Comparison of ENCODE assay signal across 15 cellular contexts in the genomic region with DNA sequence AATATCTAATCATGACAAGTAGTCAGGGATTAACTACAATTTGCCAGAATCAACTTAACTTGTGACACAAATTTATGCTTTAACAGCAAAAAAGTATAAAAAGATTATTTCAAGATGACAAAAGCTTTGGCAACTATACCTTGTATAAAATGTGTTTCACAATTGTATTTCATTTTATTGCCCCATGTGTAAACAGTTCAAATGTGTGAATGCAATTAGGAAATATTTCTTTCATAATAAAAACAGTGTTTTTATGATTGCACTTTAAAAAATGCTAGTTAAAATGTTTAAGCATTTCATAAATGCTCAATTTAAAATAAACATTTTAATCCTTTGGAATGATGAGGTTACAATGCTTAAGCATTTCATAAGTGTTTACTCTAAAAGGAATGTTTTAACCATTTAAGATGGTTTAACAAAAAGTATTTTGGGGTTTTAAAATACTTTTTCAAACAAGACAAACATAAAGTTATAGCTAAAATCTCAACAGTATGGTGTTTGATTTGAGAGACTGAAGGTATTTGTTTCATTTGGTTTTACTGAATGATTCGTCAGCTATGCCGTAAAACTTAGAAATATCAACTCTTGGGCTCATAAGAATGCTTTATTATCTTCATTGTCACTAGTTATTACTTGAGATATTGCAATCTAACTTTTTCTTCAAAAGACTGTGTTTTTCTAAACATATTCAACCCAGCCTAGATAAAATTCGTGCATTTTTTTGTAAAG. TPM values are rescaled to one million over a fixed set of nuclear protein-coding genes. Genes with fewer than 3 reads are reported as not detected.
"Had no signal": no experiment of that assay in that cellular context is flagged by ENCODE, and none has a peak within 500 bp of the region (broad histone marks: within the 10 kb centered on the region; RNA-seq: fewer than 3 reads in every experiment).

No MANE protein-coding gene starts in this region.

- H3K27ac ChIP-seq: coronary artery, esophagus muscularis mucosa, foreskin keratinocyte, suprapubic skin had no signal

- ATAC-seq: activated naive CD4-positive, alpha-beta T cell treated with anti-CD3 and anti-CD28 coated beads, Interleukin-2, amount 50 U/mL, for 72 hours; activated T-cell treated with anti-CD3 and anti-CD28 coated beads, Interleukin-2, amount 50 U/mL, for 4 hours; foreskin keratinocyte; natural killer cell treated with Interleukin-12 subunit alpha and Interleukin-12 subunit beta and Interleukin-15 and Interleukin-18, amount 100 ng/mL, for 72 hours had no signal

- H3K4me1 ChIP-seq: foreskin keratinocyte, suprapubic skin had no signal

- H3K36me3 ChIP-seq: esophagus muscularis mucosa, suprapubic skin had no signal

- DNase-seq: activated CD4-positive, alpha-beta T cell treated with anti-CD3 and anti-CD28 coated beads, Interleukin-2, amount 50 U/mL, for 48 hours; activated effector memory CD4-positive, alpha-beta T cell treated with Interleukin-2 at 50 U/mL for 16 hours; activated T-cell treated with anti-CD3 and anti-CD28 coated beads, Interleukin-2, amount 50 U/mL, for 4 hours; central memory CD4-positive, alpha-beta T cell; foreskin keratinocyte; glutamatergic neuron; hypothalamus; trophoblast cell had no signal

- H3K9me3 ChIP-seq: esophagus muscularis mucosa, suprapubic skin had no signal

- H3K4me3 ChIP-seq: coronary artery, esophagus muscularis mucosa, suprapubic skin had no signal

RNA-seq across cellular contexts. Expression of gene SFTPD, which starts 50.1 kb away (rescaled TPM):
- total RNA-seq: mesenteric fat pad; natural killer cell treated with Interleukin-12 subunit alpha and Interleukin-12 subunit beta and Interleukin-15 and Interleukin-18, amount 100 ng/mL, for 72 hours; skeletal muscle tissue had no signal
